ENCODE assay signal across 17 cellular contexts in the genomic region with DNA sequence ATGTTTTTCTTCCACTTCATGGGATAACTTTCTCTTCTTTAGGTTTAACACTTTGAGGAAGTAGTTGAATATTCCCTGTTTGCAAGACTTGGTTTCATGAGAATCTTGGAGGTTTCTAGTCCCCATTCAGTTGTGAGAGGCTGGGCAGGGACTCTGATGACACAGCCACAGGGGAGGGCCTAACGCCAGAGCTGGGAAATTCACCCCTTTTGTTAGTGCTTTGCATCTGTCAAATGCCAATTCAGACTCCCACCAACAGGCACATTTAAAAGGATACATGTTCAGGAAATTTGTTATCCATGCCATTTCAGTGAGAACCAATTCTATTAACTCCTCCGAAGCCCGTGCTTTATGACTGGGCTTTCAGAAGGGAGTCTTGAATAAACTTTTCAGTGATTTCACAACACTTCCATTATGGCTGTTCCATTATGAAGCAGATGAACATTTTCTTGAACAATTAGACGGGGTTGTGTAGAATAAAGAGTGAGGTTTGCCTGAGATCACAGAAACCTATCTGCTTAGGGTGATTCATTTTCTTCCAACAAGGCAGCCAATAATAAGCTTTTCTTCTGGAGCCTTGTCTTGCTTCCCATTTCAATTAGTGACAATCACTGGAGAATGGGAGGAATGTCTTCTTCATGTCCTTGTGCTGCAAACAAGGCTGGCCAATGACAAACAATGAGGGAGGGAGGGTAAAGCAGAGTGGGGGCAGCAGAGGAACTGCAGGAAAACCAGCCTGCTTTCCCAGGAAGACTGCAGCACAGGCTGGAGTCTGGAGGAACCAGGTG.
"Had no signal": no experiment of that assay in that cellular context is flagged by ENCODE, and none has a peak within 500 bp of the region (broad histone marks: within the 10 kb centered on the region; RNA-seq: fewer than 3 reads in every experiment).

No MANE protein-coding gene starts in this region.

- H3K9me3 Mint-ChIP-seq: activated CD4-positive, alpha-beta memory T cell treated with anti-CD3 and anti-CD28 coated beads, Interleukin-2, amount 10 ng/mL, durations not matched to agents 7 days and 5 days; activated naive CD4-positive, alpha-beta T cell treated with anti-CD3 and anti-CD28 coated beads for 36 hours had no signal

- H3K4me3 Mint-ChIP-seq: activated CD4-positive, alpha-beta memory T cell treated with anti-CD3 and anti-CD28 coated beads, Interleukin-2, amount 10 ng/mL, durations not matched to agents 7 days and 5 days; activated CD4-positive, alpha-beta T cell treated with anti-CD3 and anti-CD28 coated beads for 36 hours; activated naive CD4-positive, alpha-beta T cell treated with anti-CD3 and anti-CD28 coated beads for 36 hours; immature natural killer cell; naive B cell had no signal

- H3K36me3 ChIP-seq: neutrophil, thyroid gland had no signal

- H3K36me3 Mint-ChIP-seq: immature natural killer cell, naive B cell had no signal

- H3K79me2 ChIP-seq: hepatocyte, parathyroid adenoma had no signal

- H3K9me3 ChIP-seq: body of pancreas, mucosa of descending colon, neutrophil, thyroid gland had no signal

- H3K27ac Mint-ChIP-seq: activated CD4-positive, alpha-beta memory T cell treated with anti-CD3 and anti-CD28 coated beads, Interleukin-2, amount 10 ng/mL, durations not matched to agents 7 days and 5 days; activated CD4-positive, alpha-beta T cell treated with anti-CD3 and anti-CD28 coated beads for 36 hours; activated naive CD4-positive, alpha-beta T cell treated with anti-CD3 and anti-CD28 coated beads for 36 hours; immature natural killer cell had no signal

- H3K27me3 Mint-ChIP-seq: activated CD4-positive, alpha-beta memory T cell treated with anti-CD3 and anti-CD28 coated beads, Interleukin-2, amount 10 ng/mL, durations not matched to agents 7 days and 5 days had no signal

- DNase-seq: activated CD4-positive, alpha-beta memory T cell treated with anti-CD3 and anti-CD28 coated beads, Interleukin-2, amount 10 ng/mL, durations not matched to agents 7 days and 5 days; activated CD4-positive, alpha-beta T cell treated with anti-CD3 and anti-CD28 coated beads for 36 hours; activated naive CD4-positive, alpha-beta T cell treated with anti-CD3 and anti-CD28 coated beads for 36 hours; activated T-cell treated with anti-CD3 and anti-CD28 coated beads, Interleukin-2, amount 50 U/mL, for 1 hour; body of pancreas; foreskin keratinocyte; immature natural killer cell; left ventricle myocardium superior; mucosa of descending colon; naive B cell; stimulated activated naive CD4-positive, alpha-beta T cell treated with Interleukin-2 at 50 U/mL for 16 hours; SW 1271; thyroid gland had no signal

- H3K27ac ChIP-seq: body of pancreas, foreskin keratinocyte, hepatocyte, neutrophil, parathyroid adenoma, thyroid gland had no signal

- FAIRE-seq: urothelium cell line had no signal

- H3K4me1 ChIP-seq: body of pancreas, foreskin keratinocyte, parathyroid adenoma, thyroid gland had no signal

- H3K4me1 Mint-ChIP-seq: activated CD4-positive, alpha-beta memory T cell treated with anti-CD3 and anti-CD28 coated beads, Interleukin-2, amount 10 ng/mL, durations not matched to agents 7 days and 5 days; activated CD4-positive, alpha-beta T cell treated with anti-CD3 and anti-CD28 coated beads for 36 hours; immature natural killer cell; naive B cell had no signal

- H3K27me3 ChIP-seq: body of pancreas, foreskin keratinocyte, hepatocyte, thyroid gland had no signal

- H2AFZ ChIP-seq: hepatocyte, parathyroid adenoma had no signal

- H3K4me3 ChIP-seq: body of pancreas, hepatocyte, mucosa of descending colon, thyroid gland had no signal

- H3K4me2 ChIP-seq: hepatocyte had no signal

- H3K9ac ChIP-seq: parathyroid adenoma had no signal
